8 cellular contexts compared by ENCODE assay signal in genomic region chr5:78899922-78900362, GRCh38.
A peak's percentile ranks its signal among the peaks of the same experiment; 100 is the strongest.
DNase-seq lines count a peak whose midpoint lies in the region; ATAC-seq and TF ChIP-seq lines count a peak whose summit lies in the region.

No MANE protein-coding gene starts in this region.

- ATAC-seq in HG03095 (IDR thresholded peaks at IDR 0.05; ENCODE audit: unreplicated experiment), result no peak

- H3K27me3 ChIP-seq in suprapubic skin, result no peaks in the 10 kb centered on the region

- TF ChIP-seq POLR2A in lower leg skin (IDR thresholded peaks at IDR 0.05) (no peak), suprapubic skin (IDR thresholded peaks at IDR 0.05) (no peak)

- in situ Hi-C loops in astrocyte of the cerebellum (cut with HindIII; ENCODE audit: low sequenced_read_pairs), result no loop called here

- peaks cover 10% of the 10 kb centered on the region for H3K9me3 ChIP-seq in suprapubic skin

- intact Hi-C loops in lower leg skin (cut with DNase I; ENCODE audit: low total_unique reads), result no loop called here

- no peak for TF ChIP-seq EP300 in suprapubic skin (IDR thresholded peaks at IDR 0.05)

- no peak overlapping the region for H3K4me3 ChIP-seq in astrocyte of the cerebellum (ENCODE audit: low read depth, low read length)
- no peak overlapping the region for H3K4me3 ChIP-seq in lower leg skin (ENCODE audit: low read depth, poor library complexity, severe bottlenecking)
- H3K4me3 ChIP-seq in suprapubic skin, result no peak overlapping the region

- peak; percentile 84 for TF ChIP-seq CTCF in 22Rv1 (IDR thresholded peaks at IDR 0.05)
- peak; percentile 88 for TF ChIP-seq CTCF in astrocyte of the cerebellum (IDR thresholded peaks at IDR 0.05; ENCODE audit: low read depth, low read length, missing control alignments)
- no peak for TF ChIP-seq CTCF in lower leg skin (IDR thresholded peaks at IDR 0.05)
- TF ChIP-seq CTCF in suprapubic skin (IDR thresholded peaks at IDR 0.05), result peak in 1 of 2 donors; percentile 30

- H3K4me1 ChIP-seq in suprapubic skin, result no peaks in the 10 kb centered on the region

- H3K27ac ChIP-seq in 22Rv1 (no peak overlapping the region), suprapubic skin (no peak overlapping the region)

- WGBS in lower leg skin, 2 donors, result 26 to 27% methylated on average over 3 of the region's 3 CpGs
- WGBS in suprapubic skin, result 20% methylated on average over 3 of the region's 3 CpGs

- DNase-seq in ELF-1 (ENCODE audit: low read depth, low spot score), result peak; percentile 76
- DNase-seq in NCI-H2029 treated with DMSO at 0.1 percent for 48 hours (lab: John Stamatoyannopoulos, UW), result peak; percentile 49
- peak; percentile 57 for DNase-seq in astrocyte of the cerebellum (ENCODE audit: low read depth)
- DNase-seq in medulla oblongata (ENCODE audit: extremely low spot score), result peak; percentile 27
- DNase-seq in lower leg skin (ENCODE audit: low spot score in 2 of 2), result no peak
- DNase-seq in suprapubic skin (ENCODE audit: low spot score in 2 of 2), result no peak

- no peaks in the 10 kb centered on the region for H3K36me3 ChIP-seq in suprapubic skin

Comparison
In these comparisons a context has a peak if more than half of its experiments do, and no peak if none do; other contexts are left out.
1. CTCF ChIP-seq: peak in 22Rv1 (single experiment) and astrocyte of the cerebellum (single experiment); none in lower leg skin (0 of 3).
2. DNase-seq: peak in ELF-1 (single experiment), NCI-H2029 treated with DMSO at 0.1 percent for 48 hours (single experiment), astrocyte of the cerebellum (single experiment) and medulla oblongata (single experiment); none in lower leg skin (0 of 2) and suprapubic skin (0 of 2).